ENCODE assay signal across 12 cellular contexts in the genomic region with DNA sequence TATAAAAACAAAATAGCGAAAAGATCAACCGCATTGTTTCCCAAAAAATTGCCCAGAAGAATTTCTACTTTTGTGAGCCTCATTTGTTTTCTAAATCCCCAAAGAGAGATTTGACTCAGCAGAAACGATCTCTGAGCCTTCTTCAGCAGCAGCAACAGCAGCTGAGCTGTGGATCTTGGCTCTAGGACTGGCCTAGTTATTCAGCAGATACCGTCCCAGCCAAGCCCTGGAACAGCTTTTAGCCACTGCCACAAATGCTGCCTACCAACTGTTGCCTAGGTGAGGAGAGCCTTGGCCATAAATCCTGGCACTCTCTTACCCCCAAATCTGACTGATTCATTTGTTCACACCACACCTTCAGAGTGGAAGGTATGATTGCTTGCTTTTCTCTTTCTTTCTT.
A peak's percentile ranks its signal among the peaks of the same experiment; 100 is the strongest.
DNase-seq lines count a peak whose midpoint lies in the region; ATAC-seq and TF ChIP-seq lines count a peak whose summit lies in the region.
"Had no signal": no experiment of that assay in that cellular context is flagged by ENCODE, and none has a peak within 500 bp of the region (broad histone marks: within the 10 kb centered on the region; RNA-seq: fewer than 3 reads in every experiment).

No MANE protein-coding gene starts in this region.

- H3K27me3 ChIP-seq in ascending aorta = no peaks in the 10 kb centered on the region
- no peaks in the 10 kb centered on the region for H3K27me3 ChIP-seq in rectal smooth muscle tissue (ENCODE audit: control insufficient read depth, insufficient read depth, low read length)

- H3K9me3 ChIP-seq in ascending aorta = no peaks in the 10 kb centered on the region

- no peaks in the 10 kb centered on the region for H3K36me3 Mint-ChIP-seq in T-cell
- H3K36me3 Mint-ChIP-seq: activated CD4-positive, alpha-beta memory T cell treated with anti-CD3 and anti-CD28 coated beads for 36 hours had no signal

- H3K27ac ChIP-seq in ascending aorta (no peak overlapping the region), rectal smooth muscle tissue (ENCODE audit: low read depth, low read length) (peak overlapping the region; percentile 10)
- H3K27ac ChIP-seq: HL-60 had no signal

- H3K4me1 Mint-ChIP-seq in T-cell = no peaks in the 10 kb centered on the region

- CTCF ChIA-PET in T-cell (lab: Charles Lee) = no interaction called here

- POLR2A ChIA-PET in T-cell (lab: Charles Lee) = no interaction called here

- H3K4me3 ChIP-seq in ascending aorta (no peak overlapping the region), rectal smooth muscle tissue (ENCODE audit: low read length) (no peak overlapping the region)

- H3K27me3 Mint-ChIP-seq in T-cell = no peaks in the 10 kb centered on the region
- H3K27me3 Mint-ChIP-seq: activated CD4-positive, alpha-beta memory T cell treated with anti-CD3 and anti-CD28 coated beads for 36 hours had no signal

- no peak overlapping the region for H3K4me3 Mint-ChIP-seq in T-cell
- H3K4me3 Mint-ChIP-seq: activated CD4-positive, alpha-beta memory T cell treated with anti-CD3 and anti-CD28 coated beads for 36 hours had no signal

- TF ChIP-seq CTCF in ascending aorta (IDR thresholded peaks at IDR 0.05) = no peak

- no peaks in the 10 kb centered on the region for H3K36me3 ChIP-seq in ascending aorta
- no peaks in the 10 kb centered on the region for H3K36me3 ChIP-seq in rectal smooth muscle tissue (ENCODE audit: control insufficient read depth, insufficient read depth, low read length)

- no peak overlapping the region for H3K27ac Mint-ChIP-seq in T-cell
- H3K27ac Mint-ChIP-seq: activated CD4-positive, alpha-beta memory T cell treated with anti-CD3 and anti-CD28 coated beads for 36 hours had no signal

- no peak overlapping the region for H3K9ac ChIP-seq in rectal smooth muscle tissue (ENCODE audit: low read length)

- DNase-seq in EH (ENCODE audit: low read depth) (peak; percentile 48), ascending aorta (ENCODE audit: low spot score in 2 of 2) (peak; percentile 29 to 83), left cardiac atrium (peak; percentile 59), T-cell (no peak), activated gamma-delta T cell treated with Interleukin-2 at 50 U/mL for 16 hours (no peak), cortex of kidney (lab: John Stamatoyannopoulos, UW) (no peak), SHP77 treated with DMSO at 0.1 percent for 48 hours (lab: John Stamatoyannopoulos, UW) (no peak)
- DNase-seq: activated CD4-positive, alpha-beta memory T cell treated with anti-CD3 and anti-CD28 coated beads for 36 hours; erythroblast; NCI-H774 had no signal

- intact Hi-C loops in ascending aorta (cut with DNase I) (loop anchor here (10.0 kb wide), 1 partner anchor 320 kb away; the partner anchor contains the start of gene TGFB2), left cardiac atrium (cut with DNase I) (no loop called here)

- peaks cover 1 to 4% (median 2%) of the 10 kb centered on the region in 3 donors for H3K9me3 Mint-ChIP-seq in T-cell

- H3K4me1 ChIP-seq in ascending aorta (peaks cover 0 to 4% of the 10 kb centered on the region in 2 donors), rectal smooth muscle tissue (ENCODE audit: control insufficient read depth, insufficient read depth, low read length) (no peaks in the 10 kb centered on the region)

- ATAC-seq in left cardiac atrium = peak; percentile 89 to 99
- ATAC-seq in T-cell (replicated peaks in 1 of 4) = no peak

Comparison
In these comparisons a context has a peak if more than half of its experiments do, and no peak if none do; other contexts are left out.
1. DNase-seq: peak in EH (single experiment), ascending aorta (2 of 2) and left cardiac atrium (single experiment); none in T-cell (0 of 34), activated gamma-delta T cell treated with Interleukin-2 at 50 U/mL for 16 hours (single experiment), cortex of kidney (single experiment) and SHP77 treated with DMSO at 0.1 percent for 48 hours (single experiment).
2. ATAC-seq: peak in left cardiac atrium (2 of 2); none in T-cell (0 of 4).